Comparison of ENCODE assay signal across 1 cellular context in the genomic region with DNA sequence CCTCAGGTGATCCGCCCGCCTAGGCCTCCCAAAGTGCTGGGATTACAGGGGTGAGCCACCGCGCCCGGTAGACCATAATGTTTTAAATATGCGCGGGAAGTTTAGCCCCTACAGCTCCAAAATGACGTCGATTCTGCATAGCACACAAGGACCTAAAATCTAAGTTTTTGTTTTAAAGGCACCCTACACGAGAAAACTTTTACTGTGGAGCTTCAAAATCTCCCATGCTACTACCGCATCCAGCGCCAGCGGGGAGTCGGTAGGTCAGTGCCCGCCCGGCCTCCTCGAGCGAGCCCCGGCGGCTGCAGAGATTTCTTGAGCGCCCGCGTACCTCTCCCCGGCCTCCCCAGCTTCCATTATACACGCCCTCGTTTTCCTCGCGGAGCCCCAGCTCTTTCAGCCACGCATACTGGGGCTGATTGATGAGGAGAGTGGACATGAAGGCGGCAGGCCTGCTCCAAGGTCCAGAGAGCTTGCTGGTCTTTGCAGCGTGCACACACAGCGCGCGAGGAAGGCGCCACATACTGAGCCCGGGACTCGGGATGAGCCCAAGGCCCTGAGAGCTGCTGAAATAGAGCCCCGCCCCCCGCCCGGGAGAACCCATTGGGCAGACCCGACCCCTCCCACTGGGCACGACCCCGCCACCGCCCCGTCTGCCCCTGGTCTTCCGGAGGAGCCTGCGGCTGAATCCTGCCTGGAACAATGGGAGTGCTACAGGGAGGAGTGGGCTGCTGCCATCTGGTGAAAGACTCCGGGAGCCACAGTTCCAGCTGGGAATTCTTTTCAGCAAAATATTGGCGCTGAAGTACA.
TF ChIP-seq lines count a peak whose summit lies in the region.

Gene ALDH7A1 (minus strand): TSS at position 544 of the 810 bp plus-strand sequence. CDS start 21 bp downstream, at position 523.

TF ChIP-seq in WTC11, 78 proteins besides CTCF, POLR2A, EP300 and RAD21 (continued from another document):
- TF ChIP-seq ZNF532 (CRISPR knock-in tag; IDR thresholded peaks at IDR 0.05; ENCODE audit: borderline replicate concordance) (0 out of 2 replicates have a peak, but pooled peaks have one; percentile 30), TEAD1 (CRISPR knock-in tag; IDR thresholded peaks at IDR 0.05) (peak; percentile 9; the same call in 1 of the 2 replicates), ZNF396 (CRISPR knock-in tag; IDR thresholded peaks at IDR 0.05; ENCODE audit: borderline replicate concordance) (no peak), GABPB1 (CRISPR knock-in tag; IDR thresholded peaks at IDR 0.05) (peak; percentile 34; the same call in 1 of the 2 replicates), ZNF423 (CRISPR knock-in tag; IDR thresholded peaks at IDR 0.05) (no peak), ETV6 (CRISPR knock-in tag; IDR thresholded peaks at IDR 0.05) (no peak), ZNF232 (CRISPR knock-in tag; IDR thresholded peaks at IDR 0.05) (0 out of 2 replicates have a peak, but pooled peaks have one; percentile 26), MAX (CRISPR knock-in tag; IDR thresholded peaks at IDR 0.05) (peak; percentile 11; the same call in 1 of the 2 replicates), AFF4 (CRISPR knock-in tag; IDR thresholded peaks at IDR 0.05; ENCODE audit: borderline replicate concordance) (no peak), RORB (CRISPR knock-in tag; IDR thresholded peaks at IDR 0.05) (no peak), SP1 (CRISPR knock-in tag; conservative IDR thresholded peaks at IDR 0.05) (peak; percentile 76), TCF7 (CRISPR knock-in tag; IDR thresholded peaks at IDR 0.05; ENCODE audit: low read depth) (no peak), ZNF263 (CRISPR knock-in tag; IDR thresholded peaks at IDR 0.05; ENCODE audit: low read depth) (no peak)
- TF ChIP-seq, protein P1, sequence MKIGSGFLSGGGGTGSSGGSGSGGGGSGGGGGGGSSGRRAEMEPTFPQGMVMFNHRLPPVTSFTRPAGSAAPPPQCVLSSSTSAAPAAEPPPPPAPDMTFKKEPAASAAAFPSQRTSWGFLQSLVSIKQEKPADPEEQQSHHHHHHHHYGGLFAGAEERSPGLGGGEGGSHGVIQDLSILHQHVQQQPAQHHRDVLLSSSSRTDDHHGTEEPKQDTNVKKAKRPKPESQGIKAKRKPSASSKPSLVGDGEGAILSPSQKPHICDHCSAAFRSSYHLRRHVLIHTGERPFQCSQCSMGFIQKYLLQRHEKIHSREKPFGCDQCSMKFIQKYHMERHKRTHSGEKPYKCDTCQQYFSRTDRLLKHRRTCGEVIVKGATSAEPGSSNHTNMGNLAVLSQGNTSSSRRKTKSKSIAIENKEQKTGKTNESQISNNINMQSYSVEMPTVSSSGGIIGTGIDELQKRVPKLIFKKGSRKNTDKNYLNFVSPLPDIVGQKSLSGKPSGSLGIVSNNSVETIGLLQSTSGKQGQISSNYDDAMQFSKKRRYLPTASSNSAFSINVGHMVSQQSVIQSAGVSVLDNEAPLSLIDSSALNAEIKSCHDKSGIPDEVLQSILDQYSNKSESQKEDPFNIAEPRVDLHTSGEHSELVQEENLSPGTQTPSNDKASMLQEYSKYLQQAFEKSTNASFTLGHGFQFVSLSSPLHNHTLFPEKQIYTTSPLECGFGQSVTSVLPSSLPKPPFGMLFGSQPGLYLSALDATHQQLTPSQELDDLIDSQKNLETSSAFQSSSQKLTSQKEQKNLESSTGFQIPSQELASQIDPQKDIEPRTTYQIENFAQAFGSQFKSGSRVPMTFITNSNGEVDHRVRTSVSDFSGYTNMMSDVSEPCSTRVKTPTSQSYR (CRISPR knock-in tag; IDR thresholded peaks at IDR 0.05): no peak
- TF ChIP-seq, protein P2, sequence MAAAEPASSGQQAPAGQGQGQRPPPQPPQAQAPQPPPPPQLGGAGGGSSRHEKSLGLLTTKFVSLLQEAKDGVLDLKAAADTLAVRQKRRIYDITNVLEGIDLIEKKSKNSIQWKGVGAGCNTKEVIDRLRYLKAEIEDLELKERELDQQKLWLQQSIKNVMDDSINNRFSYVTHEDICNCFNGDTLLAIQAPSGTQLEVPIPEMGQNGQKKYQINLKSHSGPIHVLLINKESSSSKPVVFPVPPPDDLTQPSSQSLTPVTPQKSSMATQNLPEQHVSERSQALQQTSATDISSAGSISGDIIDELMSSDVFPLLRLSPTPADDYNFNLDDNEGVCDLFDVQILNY (CRISPR knock-in tag; IDR thresholded peaks at IDR 0.05): 0 out of 2 replicates have a peak, but pooled peaks have one; percentile 57
- TF ChIP-seq, protein P3, sequence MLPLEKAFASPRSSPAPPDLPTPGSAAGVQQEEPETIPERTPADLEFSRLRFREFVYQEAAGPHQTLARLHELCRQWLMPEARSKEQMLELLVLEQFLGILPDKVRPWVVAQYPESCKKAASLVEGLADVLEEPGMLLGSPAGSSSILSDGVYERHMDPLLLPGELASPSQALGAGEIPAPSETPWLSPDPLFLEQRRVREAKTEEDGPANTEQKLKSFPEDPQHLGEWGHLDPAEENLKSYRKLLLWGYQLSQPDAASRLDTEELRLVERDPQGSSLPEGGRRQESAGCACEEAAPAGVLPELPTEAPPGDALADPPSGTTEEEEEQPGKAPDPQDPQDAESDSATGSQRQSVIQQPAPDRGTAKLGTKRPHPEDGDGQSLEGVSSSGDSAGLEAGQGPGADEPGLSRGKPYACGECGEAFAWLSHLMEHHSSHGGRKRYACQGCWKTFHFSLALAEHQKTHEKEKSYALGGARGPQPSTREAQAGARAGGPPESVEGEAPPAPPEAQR (CRISPR knock-in tag; IDR thresholded peaks at IDR 0.05): no peak
- TF ChIP-seq, protein P4, sequence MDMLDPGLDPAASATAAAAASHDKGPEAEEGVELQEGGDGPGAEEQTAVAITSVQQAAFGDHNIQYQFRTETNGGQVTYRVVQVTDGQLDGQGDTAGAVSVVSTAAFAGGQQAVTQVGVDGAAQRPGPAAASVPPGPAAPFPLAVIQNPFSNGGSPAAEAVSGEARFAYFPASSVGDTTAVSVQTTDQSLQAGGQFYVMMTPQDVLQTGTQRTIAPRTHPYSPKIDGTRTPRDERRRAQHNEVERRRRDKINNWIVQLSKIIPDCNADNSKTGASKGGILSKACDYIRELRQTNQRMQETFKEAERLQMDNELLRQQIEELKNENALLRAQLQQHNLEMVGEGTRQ (CRISPR knock-in tag; IDR thresholded peaks at IDR 0.05): 0 out of 2 replicates have a peak, but pooled peaks have one; percentile 14
TF ChIP-seq in WTC11: peak in this region for 16.
